ENCODE assay signal across 15 cellular contexts in the genomic region with DNA sequence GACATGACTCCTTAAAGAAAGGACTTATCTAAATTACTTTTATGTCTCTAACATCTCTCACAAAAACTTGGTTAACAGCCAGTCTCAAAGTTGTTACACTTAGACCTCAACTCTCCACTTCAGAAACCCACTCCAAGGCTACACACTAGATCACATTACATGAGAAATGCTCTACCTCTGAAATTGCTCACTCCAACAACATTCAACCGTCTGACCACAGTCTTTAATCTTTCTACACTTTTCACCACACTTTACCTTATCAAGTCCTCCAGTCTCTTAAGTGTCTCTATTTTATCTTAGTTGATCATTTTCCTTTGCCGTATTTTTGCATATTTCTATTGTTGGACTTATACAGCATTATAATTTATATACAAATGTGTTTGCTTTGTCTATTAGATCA. TPM values are rescaled to one million over a fixed set of nuclear protein-coding genes. Genes with fewer than 3 reads are reported as not detected.
DNase-seq lines count a peak whose midpoint lies in the region; ATAC-seq and TF ChIP-seq lines count a peak whose summit lies in the region.
"Had no signal": no experiment of that assay in that cellular context is flagged by ENCODE, and none has a peak within 500 bp of the region (broad histone marks: within the 10 kb centered on the region; RNA-seq: fewer than 3 reads in every experiment).

No MANE protein-coding gene starts in this region.

- H3K27me3 Mint-ChIP-seq in CD4-positive, alpha-beta T cell: no peaks in the 10 kb centered on the region
- H3K27me3 Mint-ChIP-seq in activated CD4-positive, alpha-beta memory T cell treated with anti-CD3 and anti-CD28 coated beads for 36 hours: no peaks in the 10 kb centered on the region

- no peak overlapping the region for H3K4me2 ChIP-seq in neuronal stem cell (ENCODE audit: insufficient read depth, low read length, poor library complexity, severe bottlenecking)

- H3K79me1 ChIP-seq in neuronal stem cell (ENCODE audit: low read depth, low read length): no peaks in the 10 kb centered on the region

- no peaks in the 10 kb centered on the region for H3K9me3 Mint-ChIP-seq in CD4-positive, alpha-beta T cell
- H3K9me3 Mint-ChIP-seq in activated CD4-positive, alpha-beta memory T cell treated with anti-CD3 and anti-CD28 coated beads for 36 hours: no peaks in the 10 kb centered on the region

- no peak overlapping the region for H3K14ac ChIP-seq in neuronal stem cell (ENCODE audit: low read length)

- no peaks in the 10 kb centered on the region for H3K27me3 ChIP-seq in CD4-positive, alpha-beta T cell (ENCODE audit: control insufficient read depth, insufficient read depth, low read length)
- H3K27me3 ChIP-seq in neuronal stem cell (ENCODE audit: control insufficient read depth in 3 of 3, insufficient read depth in 3 of 3, low read depth in 1 of 3, low read length in 3 of 3): no peaks in the 10 kb centered on the region

- WGBS in neuronal stem cell (ENCODE audit: extremely low coverage in 2 of 2, insufficient read length in 2 of 2, insufficient replicate concordance in 1 of 2), 2 donors: 100% methylated on average over 1 of the region's 2 CpGs; no CpG with 5 or more reads in 1 of the 2 donors

- no peak overlapping the region for H2AK5ac ChIP-seq in neuronal stem cell (ENCODE audit: low read depth, low read length)

- peaks cover 87% of the 10 kb centered on the region for H3K4me1 Mint-ChIP-seq in CD4-positive, alpha-beta T cell (ENCODE audit: low read depth)
- H3K4me1 Mint-ChIP-seq in activated CD4-positive, alpha-beta memory T cell treated with anti-CD3 and anti-CD28 coated beads for 36 hours (ENCODE audit: low read depth): peaks cover 80% of the 10 kb centered on the region

- no peak overlapping the region for H2BK5ac ChIP-seq in neuronal stem cell (ENCODE audit: low read length)

- no peak overlapping the region for H3K4ac ChIP-seq in neuronal stem cell (ENCODE audit: low read length)

- H3K36me3 Mint-ChIP-seq in CD4-positive, alpha-beta T cell (ENCODE audit: low read depth): peaks cover 14% of the 10 kb centered on the region
- H3K36me3 Mint-ChIP-seq in activated CD4-positive, alpha-beta memory T cell treated with anti-CD3 and anti-CD28 coated beads for 36 hours: no peaks in the 10 kb centered on the region

- no peaks in the 10 kb centered on the region for H3K36me3 ChIP-seq in neuronal stem cell (replicated peaks in 1 of 2; ENCODE audit: control insufficient read depth in 2 of 2, insufficient read depth in 2 of 2, low read length in 2 of 2)

- H3K4me3 Mint-ChIP-seq in CD4-positive, alpha-beta T cell: peak overlapping the region; percentile 40
- peak overlapping the region; percentile 40 for H3K4me3 Mint-ChIP-seq in activated CD4-positive, alpha-beta memory T cell treated with anti-CD3 and anti-CD28 coated beads for 36 hours

- peak overlapping the region; percentile 98 for H3K27ac Mint-ChIP-seq in CD4-positive, alpha-beta T cell
- H3K27ac Mint-ChIP-seq in activated CD4-positive, alpha-beta memory T cell treated with anti-CD3 and anti-CD28 coated beads for 36 hours: peak overlapping the region; percentile 84

- no peak overlapping the region for H4K91ac ChIP-seq in neuronal stem cell (ENCODE audit: low read depth, low read length, poor library complexity)

- peaks cover under 1 to 1% of the 10 kb centered on the region in 2 donors for H3K4me1 ChIP-seq in neuronal stem cell (ENCODE audit: control insufficient read depth in 2 of 2, insufficient read depth in 1 of 2, low read depth in 1 of 2, low read length in 2 of 2)

- H2AFZ ChIP-seq in neuronal stem cell (ENCODE audit: low read length): no peak overlapping the region

- H3K9me3 ChIP-seq in CD4-positive, alpha-beta T cell (ENCODE audit: control insufficient read depth, low read length): no peaks in the 10 kb centered on the region
- H3K9me3 ChIP-seq in neuronal stem cell (replicated peaks in 1 of 2; ENCODE audit: control insufficient read depth in 2 of 2, insufficient read depth in 1 of 2, low read depth in 1 of 2, low read length in 2 of 2): no peaks in the 10 kb centered on the region
- H3K9me3 ChIP-seq: left ventricle myocardium inferior had no signal

- POLR2A ChIA-PET in CD4-positive, alpha-beta T cell (lab: Charles Lee): interaction anchor here (5.8 kb wide), 1 partner anchor 35 kb away, joined by 33 read pairs; a partner anchor contains a TSS
- POLR2A ChIA-PET in activated CD4-positive, alpha-beta memory T cell treated with anti-CD3 and anti-CD28 coated beads for 36 hours (lab: Charles Lee): no interaction called here

- intact Hi-C loops in CD4-positive, alpha-beta T cell (cut with DNase I, micrococcal nuclease): loop anchor here in 1 of 2 experiments (5.0 kb wide), 2 partner anchors 35 to 75 kb away; a partner anchor contains a TSS
- intact Hi-C loops in activated CD4-positive, alpha-beta memory T cell treated with anti-CD3 and anti-CD28 coated beads for 36 hours (cut with micrococcal nuclease): loop anchor here (10.0 kb wide), 1 partner anchor 1213 kb away; a partner anchor contains a TSS

- no peak overlapping the region for H3K9ac ChIP-seq in neuronal stem cell (ENCODE audit: low read depth, low read length, poor library complexity)

- peak; percentile 40 for ATAC-seq in CD4-positive, alpha-beta T cell (ENCODE audit: poor library complexity)

- H3K4me3 ChIP-seq in GM12865 (ENCODE audit: low read depth, low read length): peak overlapping the region; percentile 24; the same call in 1 of the 2 replicates
- H3K4me3 ChIP-seq in neuronal stem cell (ENCODE audit: low read length in 2 of 2): no peak overlapping the region
- H3K4me3 ChIP-seq: left ventricle myocardium inferior had no signal

- H3K18ac ChIP-seq in neuronal stem cell (ENCODE audit: low read length): no peak overlapping the region

- H2BK12ac ChIP-seq in neuronal stem cell (ENCODE audit: low read length): no peak overlapping the region

- CTCF ChIA-PET in CD4-positive, alpha-beta T cell (lab: Charles Lee): no interaction called here
- CTCF ChIA-PET in activated CD4-positive, alpha-beta memory T cell treated with anti-CD3 and anti-CD28 coated beads for 36 hours (lab: Charles Lee): no interaction called here

- no peak overlapping the region for H4K8ac ChIP-seq in neuronal stem cell (ENCODE audit: low read depth, low read length)

- no peak overlapping the region for H2BK15ac ChIP-seq in neuronal stem cell (ENCODE audit: low read length)

- no peak for TF ChIP-seq CTCF in CD4-positive, alpha-beta T cell (IDR thresholded peaks at IDR 0.05)
- TF ChIP-seq CTCF in GM12865 (IDR thresholded peaks at IDR 0.05; ENCODE audit: insufficient read depth, low read depth, low read length, missing control alignments): no peak

- no peak for DNase-seq in CD4-positive, alpha-beta T cell
- DNase-seq in GM12865 (ENCODE audit: low read depth): peak; percentile 53
- no peak for DNase-seq in activated CD4-positive, alpha-beta memory T cell treated with anti-CD3 and anti-CD28 coated beads for 36 hours
- DNase-seq in iris pigment epithelial cell (ENCODE audit: low read depth): peak; percentile 51
- DNase-seq in D341Med (ENCODE audit: low spot score): no peak
- DNase-seq in neuronal stem cell (ENCODE audit: low spot score): no peak
- no peak for DNase-seq in NCI-H1417 treated with DMSO at 0.1 percent for 48 hours (lab: John Stamatoyannopoulos, UW)
- DNase-seq: cerebellar nuclear complex, hippocampal formation, IMR-90, left ventricle myocardium inferior, NCI-H748 treated with DMSO at 0.1 percent for 48 hours, SHP77 had no signal

- H3K27ac ChIP-seq in CD4-positive, alpha-beta T cell (ENCODE audit: low read depth, low read length): peak overlapping the region; percentile 39
- no peak overlapping the region for H3K27ac ChIP-seq in neuronal stem cell (replicated peaks; ENCODE audit: low read length)
- H3K27ac ChIP-seq: left ventricle myocardium inferior had no signal

- H3K23ac ChIP-seq in neuronal stem cell (ENCODE audit: low read depth, low read length, poor library complexity): no peak overlapping the region

- no peak overlapping the region for H2BK120ac ChIP-seq in neuronal stem cell (ENCODE audit: low read depth, low read length)

RNA-seq across cellular contexts. Expression of a gene that starts 5.8 kb away (rescaled TPM):
- total RNA-seq in CD4-positive, alpha-beta T cell: 10 to 100 TPM; 58.5 to 58.7 TPM
- 10 to 100 TPM; 18.4 to 18.5 TPM for total RNA-seq in activated CD4-positive, alpha-beta memory T cell treated with anti-CD3 and anti-CD28 coated beads for 36 hours
- polyA plus RNA-seq in neuronal stem cell (2013, experiment 1 of 2): 9.4 TPM
- 10.4 TPM for polyA plus RNA-seq in neuronal stem cell (2013, experiment 2 of 2)

RNA-seq across cellular contexts. Expression of a gene that starts 11.1 kb away (rescaled TPM):
- total RNA-seq in CD4-positive, alpha-beta T cell: 10 to 100 TPM; 44.4 to 44.8 TPM
- total RNA-seq in activated CD4-positive, alpha-beta memory T cell treated with anti-CD3 and anti-CD28 coated beads for 36 hours: 100 to 1,000 TPM; 211 to 214 TPM
- polyA plus RNA-seq in neuronal stem cell (2013, experiment 1 of 2): 266 TPM
- 270 TPM for polyA plus RNA-seq in neuronal stem cell (2013, experiment 2 of 2)

RNA-seq across cellular contexts. Expression of a gene that starts 11.3 kb away (rescaled TPM):
- total RNA-seq in CD4-positive, alpha-beta T cell: not detected
- total RNA-seq in activated CD4-positive, alpha-beta memory T cell treated with anti-CD3 and anti-CD28 coated beads for 36 hours: not detected
- polyA plus RNA-seq in neuronal stem cell (2013, experiment 1 of 2): 0.01 TPM
- not detected for polyA plus RNA-seq in neuronal stem cell (2013, experiment 2 of 2)
- total RNA-seq: IMR-90, left ventricle myocardium inferior, temporal lobe had no signal
- polyA plus RNA-seq: esophagus, IMR-90 had no signal

RNA-seq across cellular contexts. Expression of a gene that starts 35.2 kb away (rescaled TPM):
- 10 to 100 TPM; 41.0 to 45.2 TPM for total RNA-seq in CD4-positive, alpha-beta T cell
- 10 to 100 TPM; 62.5 to 71.3 TPM for total RNA-seq in activated CD4-positive, alpha-beta memory T cell treated with anti-CD3 and anti-CD28 coated beads for 36 hours
- 72.2 TPM for polyA plus RNA-seq in neuronal stem cell (2013, experiment 1 of 2)
- polyA plus RNA-seq in neuronal stem cell (2013, experiment 2 of 2): 73.0 TPM

Comparison
In these comparisons a context has a peak if more than half of its experiments do, and no peak if none do; other contexts are left out.
1. DNase-seq: peak in GM12865 (single experiment) and iris pigment epithelial cell (single experiment); none in CD4-positive, alpha-beta T cell (0 of 10), activated CD4-positive, alpha-beta memory T cell treated with anti-CD3 and anti-CD28 coated beads for 36 hours (single experiment), D341Med (single experiment), neuronal stem cell (single experiment) and NCI-H1417 treated with DMSO at 0.1 percent for 48 hours (single experiment).
2. RNA of a gene that starts 11.1 kb away (total RNA-seq): 211 to 214 TPM in activated CD4-positive, alpha-beta memory T cell treated with anti-CD3 and anti-CD28 coated beads for 36 hours; 44.4 to 44.8 TPM in CD4-positive, alpha-beta T cell; every median in the first group is over 4 times any median in the second.